In the genomic region with DNA sequence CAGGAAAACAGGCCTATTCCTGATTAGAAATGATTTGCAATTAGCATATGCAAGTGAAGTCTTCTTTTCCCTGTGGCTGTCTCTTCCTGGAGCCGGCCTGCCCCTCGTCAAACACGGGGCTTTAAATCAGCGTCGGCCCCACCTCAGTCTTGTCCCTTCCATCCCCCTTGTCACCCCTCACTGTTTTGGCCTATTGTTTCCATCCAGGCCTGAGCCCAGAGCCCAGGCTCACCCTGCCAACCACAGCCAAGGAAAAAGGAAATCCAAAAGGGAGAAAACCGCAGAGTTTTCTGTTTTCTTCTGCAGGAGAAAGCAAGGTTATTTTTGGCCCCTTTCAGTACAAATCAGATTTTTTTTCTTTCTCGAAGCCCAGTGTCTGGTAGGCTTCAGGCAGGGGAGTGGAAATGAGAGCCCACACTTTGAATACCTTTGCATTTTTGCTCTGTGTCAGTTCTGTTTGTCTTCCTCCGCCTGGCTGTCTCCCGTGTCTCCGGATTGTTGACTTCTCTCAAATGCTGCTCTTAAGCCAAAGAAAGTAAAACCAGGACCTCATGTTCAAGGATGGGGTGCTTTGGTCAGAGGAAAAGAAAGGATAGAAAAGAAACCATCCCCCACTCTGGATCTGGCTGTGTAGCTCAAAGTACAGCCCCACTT, we compare ENCODE assay signal across 20 cellular contexts.
DNase-seq lines count a peak whose midpoint lies in the region; ATAC-seq and TF ChIP-seq lines count a peak whose summit lies in the region.
"Had no signal": no experiment of that assay in that cellular context is flagged by ENCODE, and none has a peak within 500 bp of the region (broad histone marks: within the 10 kb centered on the region; RNA-seq: fewer than 3 reads in every experiment).

No MANE protein-coding gene starts in this region.

- H4K20me1 ChIP-seq in smooth muscle cell (ENCODE audit: low read depth): no peaks in the 10 kb centered on the region

- no peak for ATAC-seq in right lobe of liver
- ATAC-seq: left ventricle myocardium superior; naive thymus-derived CD8-positive, alpha-beta T cell had no signal

- H2AFZ ChIP-seq in smooth muscle cell (ENCODE audit: low read depth): peak overlapping the region; percentile 69

- H3K27me3 ChIP-seq in HUES64 (ENCODE audit: insufficient read depth, low read length) (no peaks in the 10 kb centered on the region), iPS-20b (ENCODE audit: insufficient read depth, low read length) (no peaks in the 10 kb centered on the region), smooth muscle cell (ENCODE audit: low read depth) (no peaks in the 10 kb centered on the region), right lobe of liver (no peaks in the 10 kb centered on the region)
- H3K27me3 ChIP-seq: dorsolateral prefrontal cortex, esophagus squamous epithelium had no signal

- H3K9ac ChIP-seq in HUES64 (ENCODE audit: low read depth, low read length): no peak overlapping the region; the same call in 1 of the 2 replicates
- peak overlapping the region; percentile 38; the same call in 1 of the 2 replicates for H3K9ac ChIP-seq in iPS-20b (ENCODE audit: low read depth, low read length)
- H3K9ac ChIP-seq in smooth muscle cell (ENCODE audit: low read depth): peak overlapping the region; percentile 1

- intact Hi-C loops in right lobe of liver (cut with DNase I): no loop called here

- H3K4me2 ChIP-seq in smooth muscle cell: peak overlapping the region; percentile 31

- TF ChIP-seq CTCF in astrocyte of the spinal cord (IDR thresholded peaks at IDR 0.05; ENCODE audit: low read depth, low read length) (no peak), smooth muscle cell (IDR thresholded peaks at IDR 0.05; ENCODE audit: borderline replicate concordance, insufficient read depth, poor library complexity, severe bottlenecking) (no peak), right lobe of liver (IDR thresholded peaks at IDR 0.05) (no peak)

- H3K27ac ChIP-seq in HUES64 (ENCODE audit: low read depth, low read length) (peak overlapping the region; percentile 58; the same call in 1 of the 2 replicates), iPS-20b (ENCODE audit: low read length) (no peak overlapping the region), smooth muscle cell (ENCODE audit: low read depth) (peak overlapping the region; percentile 98), right lobe of liver (no peak overlapping the region)
- H3K27ac ChIP-seq: esophagus squamous epithelium had no signal

- peaks cover 26% of the 10 kb centered on the region for H3F3A ChIP-seq in smooth muscle cell (ENCODE audit: low read depth)

- in situ Hi-C loops in astrocyte of the spinal cord (cut with HindIII; ENCODE audit: low sequenced_read_pairs) (no loop called here), G401 (cut with HindIII; ENCODE audit: low sequenced_read_pairs) (no loop called here)

- DNase-seq in astrocyte of the spinal cord (ENCODE audit: low read depth, low spot score) (peak; percentile 74), smooth muscle cell (lab: John Stamatoyannopoulos, UW; ENCODE audit: unreplicated experiment) (no peak), right lobe of liver (no peak), NCI-H2196 (lab: John Stamatoyannopoulos, UW; ENCODE audit: unreplicated experiment) (no peak), G401 (ENCODE audit: low spot score) (no peak)
- DNase-seq: amygdala; COR-L47; dorsolateral prefrontal cortex; esophagus squamous epithelium; hippocampal formation; left ventricle myocardium superior; naive thymus-derived CD8-positive, alpha-beta T cell; NCI-H1436 treated with DMSO at 0.1 percent for 48 hours; NCI-H226; retina; Right ventricle myocardium superior; T-helper 2 cell had no signal

- H3K4me1 ChIP-seq in HUES64 (ENCODE audit: insufficient read depth, low read length) (peaks cover 39% of the 10 kb centered on the region), iPS-20b (ENCODE audit: insufficient read depth, low read length) (peaks cover 31% of the 10 kb centered on the region), smooth muscle cell (ENCODE audit: low read depth) (peaks cover 30% of the 10 kb centered on the region), right lobe of liver (no peaks in the 10 kb centered on the region)
- H3K4me1 ChIP-seq: esophagus squamous epithelium, HAP-1 had no signal

- H3K4me3 ChIP-seq in HUES64 (ENCODE audit: low read length) (no peak overlapping the region), astrocyte of the spinal cord (ENCODE audit: low read depth, low read length) (no peak overlapping the region), iPS-20b (ENCODE audit: low read length) (no peak overlapping the region), smooth muscle cell (no peak overlapping the region), right lobe of liver (no peak overlapping the region)
- H3K4me3 ChIP-seq: dorsolateral prefrontal cortex, esophagus squamous epithelium, HAP-1 had no signal

- H3K9me3 ChIP-seq in HUES64 (ENCODE audit: insufficient read depth, low read depth, low read length): no peaks in the 10 kb centered on the region
- H3K9me3 ChIP-seq in iPS-20b (ENCODE audit: insufficient read depth, low read depth, low read length): no peaks in the 10 kb centered on the region
- H3K9me3 ChIP-seq in smooth muscle cell (replicated peaks; ENCODE audit: low read depth): no peaks in the 10 kb centered on the region
- no peaks in the 10 kb centered on the region for H3K9me3 ChIP-seq in right lobe of liver
- H3K9me3 ChIP-seq: esophagus squamous epithelium, HAP-1 had no signal

- TF ChIP-seq POLR2A in right lobe of liver (IDR thresholded peaks at IDR 0.05): no peak

- no peaks in the 10 kb centered on the region for H3K36me3 ChIP-seq in HUES64 (ENCODE audit: insufficient read depth, low read length)
- H3K36me3 ChIP-seq in iPS-20b (ENCODE audit: insufficient read depth, low read depth, low read length): no peaks in the 10 kb centered on the region
- no peaks in the 10 kb centered on the region for H3K36me3 ChIP-seq in smooth muscle cell (ENCODE audit: low read depth)
- no peaks in the 10 kb centered on the region for H3K36me3 ChIP-seq in right lobe of liver
- H3K36me3 ChIP-seq: esophagus squamous epithelium, HAP-1 had no signal

- H3K79me2 ChIP-seq in smooth muscle cell (ENCODE audit: low read depth): no peaks in the 10 kb centered on the region

- WGBS in HUES64: 29% methylated on average over 10 of the region's 10 CpGs
- WGBS in smooth muscle cell (ENCODE audit: low lambda C conversion rate): 26% methylated on average over 10 of the region's 10 CpGs
- WGBS in right lobe of liver (ENCODE audit: insufficient coverage, low coverage, low lambda C conversion rate, missing lambda C conversion rate): 7% methylated on average over 9 of the region's 10 CpGs

Comparison
In these comparisons a context has a peak if more than half of its experiments do, and no peak if none do; other contexts are left out.
1. H3K27ac ChIP-seq: peak in HUES64 (single experiment) and smooth muscle cell (single experiment); none in iPS-20b (single experiment) and right lobe of liver (0 of 3).